1 cellular context compared by ENCODE assay signal in genomic region chr1:205476648-205477047, GRCh38.
TF ChIP-seq lines count a peak whose summit lies in the region.

No MANE protein-coding gene starts in this region.

TF ChIP-seq in A549, 52 proteins besides CTCF, POLR2A, EP300 and RAD21:
- TF ChIP-seq ATOH8 (CRISPR knock-in tag; IDR thresholded peaks at IDR 0.05; ENCODE audit: low read depth) = no peak
